In genomic region chr1:70358921-70359564, GRCh38 we compare ENCODE assay signal across 11 cellular contexts. TPM values are rescaled to one million over a fixed set of nuclear protein-coding genes. Genes with fewer than 3 reads are reported as not detected.
DNase-seq lines count a peak whose midpoint lies in the region; ATAC-seq lines count a peak whose summit lies in the region.
"Had no signal": no experiment of that assay in that cellular context is flagged by ENCODE, and none has a peak within 500 bp of the region (broad histone marks: within the 10 kb centered on the region; RNA-seq: fewer than 3 reads in every experiment).

No MANE protein-coding gene starts in this region.

- DNase-seq in myocyte (ENCODE audit: low read depth) (peak; percentile 61), SK-N-DZ (ENCODE audit: low spot score) (no peak), HUDEP-2 (lab: John Stamatoyannopoulos, UW; ENCODE audit: unreplicated experiment in 76 of 76) (no peak), DMS79 (lab: John Stamatoyannopoulos, UW) (no peak)
- DNase-seq: activated T-cell treated with anti-CD3 and anti-CD28 coated beads for 4 hours, DND-41, midbrain, NCI-H82 had no signal

- ATAC-seq in GM18907 (IDR thresholded peaks at IDR 0.05; ENCODE audit: unreplicated experiment): peak; percentile 59
- peak; percentile 35 for ATAC-seq in HG02623 (IDR thresholded peaks at IDR 0.05; ENCODE audit: unreplicated experiment)
- ATAC-seq in HG03558 (IDR thresholded peaks at IDR 0.05; ENCODE audit: extremely low read depth, unreplicated experiment): peak; percentile 53

RNA-seq across cellular contexts. Expression of gene ANKRD13C, which starts 4.5 kb away (rescaled TPM):
- 29.1 and 37.2 TPM in 2 replicates for total RNA-seq in myocyte
- 8.7 TPM for polyA plus RNA-seq in myocyte (2012)
- 10.6 and 10.8 TPM in 2 replicates for polyA plus RNA-seq in SK-N-DZ (2014; cell fraction: cytosol; rRNA removed)
- 18.8 and 22.1 TPM in 2 replicates for polyA plus RNA-seq in SK-N-DZ (2014; cell fraction: nucleus; rRNA removed)

RNA-seq across cellular contexts. Expression of gene CTH, which starts 52.0 kb away (rescaled TPM):
- 2.3 and 3.7 TPM in 2 replicates for total RNA-seq in myocyte
- 3.6 TPM for polyA plus RNA-seq in myocyte (2012)
- 4.8 and 5.0 TPM in 2 replicates for polyA plus RNA-seq in SK-N-DZ (2014; cell fraction: cytosol; rRNA removed)
- 4.7 and 5.1 TPM in 2 replicates for polyA plus RNA-seq in SK-N-DZ (2014; cell fraction: nucleus; rRNA removed)
